Comparison of ENCODE assay signal across 8 cellular contexts in the genomic region with DNA sequence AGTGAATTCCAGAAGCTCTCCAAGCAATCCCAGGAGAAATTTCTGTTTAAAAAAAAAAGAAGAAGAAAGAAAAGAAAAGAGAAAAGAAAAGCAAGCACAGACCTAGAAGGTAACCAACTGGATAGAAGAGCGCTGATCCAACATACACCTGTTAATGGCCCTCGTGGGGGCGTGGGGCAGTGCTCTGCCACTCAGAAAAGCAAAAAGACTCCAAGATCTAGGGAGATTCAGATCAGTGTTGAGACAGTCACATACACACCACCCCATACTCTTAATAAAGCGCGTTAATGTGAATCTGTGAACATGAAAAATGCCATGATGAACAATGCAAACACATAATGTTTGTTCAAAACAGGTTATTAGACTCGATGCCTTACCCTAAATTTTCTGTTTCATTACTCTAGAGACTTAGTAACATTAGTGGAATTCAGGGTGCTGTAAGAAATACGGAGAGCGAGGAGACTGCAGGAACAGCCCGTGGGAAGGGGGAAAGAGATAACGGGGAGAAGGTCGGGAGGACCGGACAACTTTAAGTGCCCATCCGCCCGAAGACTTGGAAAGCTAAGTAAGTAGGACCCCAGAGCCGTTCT. TPM values are rescaled to one million over a fixed set of nuclear protein-coding genes. Genes with fewer than 3 reads are reported as not detected.
DNase-seq lines count a peak whose midpoint lies in the region; TF ChIP-seq lines count a peak whose summit lies in the region.

No MANE protein-coding gene starts in this region.

- H3K9ac ChIP-seq in OCI-LY1 (ENCODE audit: low read length) = peak overlapping the region; percentile 66

- H3K9me3 ChIP-seq in OCI-LY1 (ENCODE audit: low read length) = no peaks in the 10 kb centered on the region

- peaks cover 15% of the 10 kb centered on the region for H3K79me2 ChIP-seq in OCI-LY1 (ENCODE audit: insufficient read depth, low read length)

- TF ChIP-seq CTCF in GM06990 (IDR thresholded peaks at IDR 0.05; ENCODE audit: insufficient read depth, low read length, poor library complexity, severe bottlenecking) = no peak
- no peak for TF ChIP-seq CTCF in OCI-LY1 (IDR thresholded peaks at IDR 0.05; ENCODE audit: low read length)
- TF ChIP-seq CTCF in fibroblast of mammary gland (conservative IDR thresholded peaks at IDR 0.05; ENCODE audit: control insufficient read depth, insufficient read depth, low read depth, low read length) = no peak

- DNase-seq in GM06990 (ENCODE audit: extremely low read depth, insufficient read length) = no peak
- no peak for DNase-seq in fibroblast of mammary gland (ENCODE audit: low read depth)
- peak; percentile 11 for DNase-seq in renal cortical epithelial cell (ENCODE audit: low read depth)
- DNase-seq in GM19240 (ENCODE audit: insufficient read length, low spot score) = no peak
- DNase-seq in effector CD8-positive, alpha-beta T cell (lab: John Stamatoyannopoulos, UW) = no peak
- no peak for DNase-seq in NCI-H187 treated with DMSO at 0.1 percent for 48 hours (lab: John Stamatoyannopoulos, UW)
- no peak for DNase-seq in NCI-H446 treated with DMSO at 0.1 percent for 48 hours (lab: John Stamatoyannopoulos, UW)

- no peaks in the 10 kb centered on the region for H3K9me2 ChIP-seq in OCI-LY1 (ENCODE audit: low read depth, low read length)

- peak overlapping the region; percentile 86 for H3K4me2 ChIP-seq in OCI-LY1 (ENCODE audit: low read length)

- H3K27ac ChIP-seq in OCI-LY1 (ENCODE audit: low read depth, low read length, poor library complexity, severe bottlenecking) = no peak overlapping the region

- no peaks in the 10 kb centered on the region for H4K20me1 ChIP-seq in OCI-LY1 (ENCODE audit: insufficient read depth, low read length)

- peak overlapping the region; percentile 42; the same call in 1 of the 2 replicates for H2AFZ ChIP-seq in OCI-LY1 (ENCODE audit: low read length)

- H3K4me1 ChIP-seq in OCI-LY1 (ENCODE audit: insufficient read depth, low read length, severe bottlenecking) = peaks cover 34% of the 10 kb centered on the region

- no peaks in the 10 kb centered on the region for H3F3A ChIP-seq in OCI-LY1 (ENCODE audit: insufficient read depth, low read length)

- no peaks in the 10 kb centered on the region for H3K36me3 ChIP-seq in GM06990 (ENCODE audit: control insufficient read depth, insufficient read depth, low read length)
- peaks cover 18% of the 10 kb centered on the region; the same call in 1 of the 2 replicates for H3K36me3 ChIP-seq in OCI-LY1 (ENCODE audit: insufficient read depth, low read length)

- peak overlapping the region; percentile 79 for H3K4me3 ChIP-seq in GM06990 (replicated peaks; ENCODE audit: low read depth, low read length)
- peak overlapping the region; percentile 90 for H3K4me3 ChIP-seq in OCI-LY1 (ENCODE audit: low read depth, low read length, poor library complexity, severe bottlenecking)
- H3K4me3 ChIP-seq in fibroblast of mammary gland (ENCODE audit: control insufficient read depth, low read depth, low read length) = peak overlapping the region; percentile 69

- H3K27me3 ChIP-seq in GM06990 (replicated peaks; ENCODE audit: control insufficient read depth, insufficient read depth, low read length) = no peaks in the 10 kb centered on the region
- no peaks in the 10 kb centered on the region for H3K27me3 ChIP-seq in OCI-LY1 (ENCODE audit: insufficient read depth, low read length)

RNA-seq across cellular contexts. Expression of a gene that starts 0.4 kb away (rescaled TPM):
- total RNA-seq in renal cortical epithelial cell = 41.7 and 70.7 TPM in 2 replicates

RNA-seq across cellular contexts. Expression of a gene that starts 0.8 kb away (rescaled TPM):
- 58.3 and 68.6 TPM in 2 replicates for total RNA-seq in renal cortical epithelial cell
